8 cellular contexts compared by ENCODE assay signal in genomic region chr1:93670141-93670540, GRCh38. TPM values are rescaled to one million over a fixed set of nuclear protein-coding genes. Genes with fewer than 3 reads are reported as not detected.
DNase-seq lines count a peak whose midpoint lies in the region; ATAC-seq and TF ChIP-seq lines count a peak whose summit lies in the region.

No MANE protein-coding gene starts in this region.

- TF ChIP-seq CTCF in IMR-90 (conservative IDR thresholded peaks at IDR 0.05; ENCODE audit: low read depth, low read length) = no peak
- no peak for TF ChIP-seq CTCF in testis (IDR thresholded peaks at IDR 0.05)
- TF ChIP-seq CTCF in mesothelial cell of epicardium (IDR thresholded peaks at IDR 0.05; ENCODE audit: unreplicated experiment) = no peak

- no peak overlapping the region for H3K4me3 Mint-ChIP-seq in mesothelial cell of epicardium

- H3K4me3 ChIP-seq in IMR-90 (ENCODE audit: insufficient read depth, low read depth, low read length) (no peak overlapping the region), adipocyte (ENCODE audit: low read length) (no peak overlapping the region), testis (no peak overlapping the region)
- H3K4me3 ChIP-seq in effector memory CD4-positive, alpha-beta T cell (ENCODE audit: insufficient read depth, low read depth, low read length, poor library complexity, severe bottlenecking) = no peak overlapping the region

- H4K91ac ChIP-seq in IMR-90 (ENCODE audit: insufficient read depth, low read depth, low read length) = no peak overlapping the region

- peak overlapping the region; percentile 44; the same call in 1 of the 2 replicates for H3K23ac ChIP-seq in IMR-90 (ENCODE audit: low read depth, low read length)

- H2AK9ac ChIP-seq in IMR-90 (replicated peaks; ENCODE audit: low read depth, low read length, poor library complexity) = no peak overlapping the region

- intact Hi-C loops in IMR-90 (cut with micrococcal nuclease) = no loop called here
- intact Hi-C loops in left ventricle myocardium superior (cut with micrococcal nuclease) = no loop called here
- intact Hi-C loops in testis (cut with DNase I; ENCODE audit: low total_unique reads) = no loop called here

- H3K36me3 ChIP-seq in IMR-90 (ENCODE audit: control insufficient read depth, insufficient read depth, low read length) (peaks cover 33% of the 10 kb centered on the region), adipocyte (ENCODE audit: control insufficient read depth, insufficient read depth, low read length, severe bottlenecking) (peaks cover 44% of the 10 kb centered on the region), testis (ENCODE audit: low read depth, missing control alignments) (no peaks in the 10 kb centered on the region)
- no peaks in the 10 kb centered on the region for H3K36me3 ChIP-seq in effector memory CD4-positive, alpha-beta T cell (ENCODE audit: control insufficient read depth, insufficient read depth, low read length)

- H2BK5ac ChIP-seq in IMR-90 (ENCODE audit: low read depth, low read length, poor library complexity, severe bottlenecking) = peak overlapping the region; percentile 17

- H3K9me3 Mint-ChIP-seq in mesothelial cell of epicardium = no peaks in the 10 kb centered on the region

- peaks cover 49% of the 10 kb centered on the region for H3K9me1 ChIP-seq in IMR-90 (ENCODE audit: insufficient read depth, low read length)

- no peaks in the 10 kb centered on the region for H3K27me3 Mint-ChIP-seq in mesothelial cell of epicardium (ENCODE audit: low read depth)

- CTCF ChIA-PET in IMR-90 (lab: Yijun Ruan, JAX) = interaction anchor here (0.7 to 2.3 kb wide), 4 partner anchors 9 to 147 kb away, joined by 3 to 6 read pairs (median 3); no protein-coding TSS in a partner anchor

- 0 out of 2 replicates have a peak overlapping the region, but pooled peaks have one; percentile 14 for H3K4me2 ChIP-seq in IMR-90 (ENCODE audit: low read depth, low read length)

- dilution Hi-C loops in IMR-90 (cut with HindIII; ENCODE audit: low sequenced_read_pairs, unreplicated experiment) = no loop called here

- in situ Hi-C loops in IMR-90 (cut with MboI; ENCODE audit: low sequenced_read_pairs) = loop anchor here (5.0 kb wide), 1 partner anchor 33 kb away; no protein-coding TSS in a partner anchor

- H3K9ac ChIP-seq in IMR-90 (ENCODE audit: low read depth, low read length) = no peak overlapping the region; the same call in 1 of the 2 replicates
- no peak overlapping the region for H3K9ac ChIP-seq in adipocyte (ENCODE audit: low read length)

- DNase-seq in IMR-90 = peak; percentile 90
- DNase-seq in adipocyte (ENCODE audit: low read depth) = peak; percentile 65
- DNase-seq in left ventricle myocardium superior = peak; percentile 48
- DNase-seq in testis = peak; percentile 90
- no peak for DNase-seq in activated CD4-positive, CD25-positive, alpha-beta regulatory T cell (lab: John Stamatoyannopoulos, UW)
- DNase-seq in effector memory CD4-positive, alpha-beta T cell = no peak
- no peak for DNase-seq in superior temporal gyrus (ENCODE audit: extremely low spot score)
- DNase-seq in mesothelial cell of epicardium (ENCODE audit: low spot score in 2 of 2, unreplicated experiment in 2 of 2) = no peak

- H3K27ac Mint-ChIP-seq in mesothelial cell of epicardium = no peak overlapping the region

- H2AFZ ChIP-seq in IMR-90 (replicated peaks; ENCODE audit: low read length, poor library complexity) = no peak overlapping the region

- H3K4me1 Mint-ChIP-seq in mesothelial cell of epicardium = peaks cover 63% of the 10 kb centered on the region

- H3K36me3 Mint-ChIP-seq in mesothelial cell of epicardium = no peaks in the 10 kb centered on the region

- H3K4ac ChIP-seq in IMR-90 (ENCODE audit: low read depth, low read length) = no peak overlapping the region

- no peak overlapping the region for H3K27ac ChIP-seq in IMR-90 (ENCODE audit: insufficient read depth, low read length)
- peak overlapping the region in 1 of 2 donors; percentile 16 for H3K27ac ChIP-seq in testis
- no peak overlapping the region for H3K27ac ChIP-seq in effector memory CD4-positive, alpha-beta T cell (ENCODE audit: insufficient read depth, low read length, poor library complexity, severe bottlenecking)

- peaks cover 51% of the 10 kb centered on the region for H3K4me1 ChIP-seq in IMR-90 (ENCODE audit: control insufficient read depth, insufficient read depth, low read length)
- H3K4me1 ChIP-seq in adipocyte (ENCODE audit: control insufficient read depth, insufficient read depth, low read length) = peaks cover 76% of the 10 kb centered on the region
- H3K4me1 ChIP-seq in testis = peaks cover 88% of the 10 kb centered on the region
- H3K4me1 ChIP-seq in effector memory CD4-positive, alpha-beta T cell (ENCODE audit: control insufficient read depth, insufficient read depth, low read length, poor library complexity, severe bottlenecking) = no peaks in the 10 kb centered on the region

- WGBS in IMR-90 (ENCODE audit: extremely low coverage in 2 of 2, insufficient read length in 1 of 2), 2 experiments = no CpG with 5 or more reads among the region's 1 CpG
- 40 to 73% methylated on average over 1 of the region's 1 CpG for WGBS in testis, 2 donors

- TF ChIP-seq RAD21 in IMR-90 (IDR thresholded peaks at IDR 0.05; ENCODE audit: low read length) = no peak

- TF ChIP-seq POLR2A in IMR-90 (IDR thresholded peaks at IDR 0.05; ENCODE audit: low read depth, low read length) (no peak), testis (IDR thresholded peaks at IDR 0.05) (no peak)

- POLR2A ChIA-PET in IMR-90 (lab: Charles Lee; ENCODE audit: unreplicated experiment) = no interaction called here

- no peak overlapping the region for H2BK20ac ChIP-seq in IMR-90 (ENCODE audit: low read depth, low read length)

- peaks cover 28 to 87% of the 10 kb centered on the region in 2 experiments for H3K79me1 ChIP-seq in IMR-90 (ENCODE audit: low read depth in 1 of 2, low read length in 2 of 2)

- H2BK120ac ChIP-seq in IMR-90 (ENCODE audit: low read depth, low read length) = no peak overlapping the region

- H4K8ac ChIP-seq in IMR-90 (ENCODE audit: low read depth in 2 of 2, low read length in 2 of 2) = no peak overlapping the region

- no peak overlapping the region for H3K14ac ChIP-seq in IMR-90 (replicated peaks; ENCODE audit: low read depth, low read length)

- no peak overlapping the region for H3K56ac ChIP-seq in IMR-90 (ENCODE audit: extremely low read depth, insufficient read depth, low read length)

- H4K5ac ChIP-seq in IMR-90 (ENCODE audit: low read depth, low read length) = no peak overlapping the region

- H4K20me1 ChIP-seq in IMR-90 (ENCODE audit: insufficient read depth, low read length) = peaks cover 85% of the 10 kb centered on the region

- H3K9me3 ChIP-seq in IMR-90 (ENCODE audit: control insufficient read depth, insufficient read depth, low read length) (no peaks in the 10 kb centered on the region), adipocyte (ENCODE audit: control insufficient read depth, low read length) (no peaks in the 10 kb centered on the region), testis (no peaks in the 10 kb centered on the region)
- H3K9me3 ChIP-seq in effector memory CD4-positive, alpha-beta T cell (ENCODE audit: control insufficient read depth, low read length) = no peaks in the 10 kb centered on the region

- ATAC-seq in IMR-90 (ENCODE audit: low read depth) (peak; percentile 56), left ventricle myocardium superior (peak; percentile 80)

- no TSS peak for BruUV-seq in IMR-90 (replicated peaks; lab: Mats Ljungman, UMichigan)

- H3K27me3 ChIP-seq in IMR-90 (ENCODE audit: control insufficient read depth, insufficient read depth, low read length) (no peaks in the 10 kb centered on the region), adipocyte (replicated peaks; ENCODE audit: control insufficient read depth, insufficient read depth, low read length) (no peaks in the 10 kb centered on the region), testis (no peaks in the 10 kb centered on the region)
- no peaks in the 10 kb centered on the region for H3K27me3 ChIP-seq in effector memory CD4-positive, alpha-beta T cell (replicated peaks; ENCODE audit: control insufficient read depth, insufficient read depth, low read length, poor library complexity, severe bottlenecking)

- 0 out of 3 replicates have a peak overlapping the region, but pooled peaks have one; percentile 3 for H2BK15ac ChIP-seq in IMR-90 (ENCODE audit: low read depth, low read length)

- no peak overlapping the region for H3K18ac ChIP-seq in IMR-90 (ENCODE audit: low read depth, low read length)

- no peak overlapping the region for H2AK5ac ChIP-seq in IMR-90 (ENCODE audit: low read depth, low read length)

TF ChIP-seq in IMR-90, 13 proteins besides CTCF, POLR2A, EP300 and RAD21 (continues in another document):
- TF ChIP-seq USF2 (IDR thresholded peaks at IDR 0.05; ENCODE audit: low read depth, low read length) = no peak
- TF ChIP-seq RFX5 (IDR thresholded peaks at IDR 0.05; ENCODE audit: low read depth, low read length) = no peak
- no peak for TF ChIP-seq ELK1 (IDR thresholded peaks at IDR 0.05; ENCODE audit: borderline replicate concordance, low read depth, low read length)
- no peak for TF ChIP-seq MAZ (IDR thresholded peaks at IDR 0.05; ENCODE audit: borderline replicate concordance, low read depth, low read length)
- TF ChIP-seq CHD1 (IDR thresholded peaks at IDR 0.05; ENCODE audit: low read depth, low read length) = no peak
- TF ChIP-seq NFE2L2 (IDR thresholded peaks at IDR 0.05; ENCODE audit: low read depth, low read length) = no peak

RNA-seq across cellular contexts. Expression of gene BCAR3, which starts 11.5 kb away (rescaled TPM):
- total RNA-seq in IMR-90 (2012; rRNA removed) (46.4 TPM in 2 replicates), left ventricle myocardium superior (15.2 TPM), testis (10 to 100 TPM; 42.9 to 55.9 TPM), mesothelial cell of epicardium (9.0 to 9.2 TPM (median 9.1 TPM) in 3 replicates)
- polyA plus RNA-seq in IMR-90 (2012; rRNA removed) (41.4 and 47.9 TPM in 2 replicates), testis (ENCODE audit: insufficient read depth, low read depth, low replicate concordance) (23.2 TPM)
- 28.9 and 33.4 TPM in 2 replicates for polyA plus RNA-seq in IMR-90 (2012; cell fraction: cytosol; rRNA removed)
- 41.5 and 54.4 TPM in 2 replicates for polyA plus RNA-seq in IMR-90 (2012; cell fraction: nucleus; rRNA removed; ENCODE audit: low replicate concordance)

Comparison
In these comparisons a context has a peak if more than half of its experiments do, and no peak if none do; other contexts are left out.
1. DNase-seq: peak in IMR-90 (single experiment), adipocyte (single experiment), left ventricle myocardium superior (single experiment) and testis (single experiment); none in activated CD4-positive, CD25-positive, alpha-beta regulatory T cell (0 of 4), effector memory CD4-positive, alpha-beta T cell (0 of 3), superior temporal gyrus (single experiment) and mesothelial cell of epicardium (0 of 2).